In genomic region chr1:186187601-186188000, GRCh38 we compare ENCODE assay signal across 8 cellular contexts.
DNase-seq lines count a peak whose midpoint lies in the region; ATAC-seq and TF ChIP-seq lines count a peak whose summit lies in the region.

No MANE protein-coding gene starts in this region.

- no peak for TF ChIP-seq EP300 in tibial nerve (IDR thresholded peaks at IDR 0.05)

- no peaks in the 10 kb centered on the region for H3K79me2 ChIP-seq in trophoblast cell (ENCODE audit: control insufficient read depth, insufficient read depth, low read length, poor library complexity)

- peak; percentile 52 for ATAC-seq in GM19397 (IDR thresholded peaks at IDR 0.05; ENCODE audit: unreplicated experiment)
- peak; percentile 48 for ATAC-seq in HG02870 (IDR thresholded peaks at IDR 0.05; ENCODE audit: unreplicated experiment)

- H2AFZ ChIP-seq in trophoblast cell (ENCODE audit: insufficient read depth, low read length, poor library complexity), result no peak overlapping the region

- no peak overlapping the region for H3K18ac ChIP-seq in trophoblast cell (ENCODE audit: low read length)

- no peak overlapping the region for H2BK120ac ChIP-seq in trophoblast cell (ENCODE audit: insufficient read depth, low read length, poor library complexity)

- no peaks in the 10 kb centered on the region for H3K27me3 ChIP-seq in trophoblast cell (ENCODE audit: insufficient read depth, low read length)
- no peaks in the 10 kb centered on the region for H3K27me3 ChIP-seq in right atrium auricular region
- no peaks in the 10 kb centered on the region for H3K27me3 ChIP-seq in tibial nerve

- TF ChIP-seq POLR2A in tibial nerve (IDR thresholded peaks at IDR 0.05), result no peak

- peak overlapping the region; percentile 58 for H4K91ac ChIP-seq in trophoblast cell (ENCODE audit: low read depth, low read length)

- no peak overlapping the region for H3K4me2 ChIP-seq in trophoblast cell (ENCODE audit: low read length)

- no peaks in the 10 kb centered on the region for H3K36me3 ChIP-seq in trophoblast cell (ENCODE audit: control insufficient read depth in 1 of 2, insufficient read depth in 2 of 2, low read length in 2 of 2)
- H3K36me3 ChIP-seq in right atrium auricular region, result peaks cover 10% of the 10 kb centered on the region
- H3K36me3 ChIP-seq in tibial nerve, result no peaks in the 10 kb centered on the region

- H3K9ac ChIP-seq in trophoblast cell (ENCODE audit: low read length), result no peak overlapping the region

- H4K12ac ChIP-seq in trophoblast cell (ENCODE audit: low read depth, low read length), result no peak overlapping the region

- no peak for TF ChIP-seq CTCF in right atrium auricular region (IDR thresholded peaks at IDR 0.05)
- TF ChIP-seq CTCF in tibial nerve (IDR thresholded peaks at IDR 0.05), result no peak

- peak overlapping the region; percentile 80 for H3K27ac ChIP-seq in trophoblast cell (ENCODE audit: low read depth, low read length)
- H3K27ac ChIP-seq in right atrium auricular region, result no peak overlapping the region
- no peak overlapping the region for H3K27ac ChIP-seq in tibial nerve

- H3K23ac ChIP-seq in trophoblast cell (ENCODE audit: low read length), result no peak overlapping the region

- no CpG with 5 or more reads among the region's 5 CpGs for WGBS in trophoblast cell (ENCODE audit: extremely low coverage, insufficient coverage, insufficient read length)
- 90 to 95% methylated on average over 5 of the region's 5 CpGs for WGBS in tibial nerve, 2 donors

- no peaks in the 10 kb centered on the region for H3K79me1 ChIP-seq in trophoblast cell (ENCODE audit: low read length)

- H3K4me1 ChIP-seq in trophoblast cell (ENCODE audit: control insufficient read depth in 1 of 2, insufficient read depth in 2 of 2, low read length in 2 of 2), result peaks cover 5 to 11% of the 10 kb centered on the region in 2 experiments
- H3K4me1 ChIP-seq in right atrium auricular region, result no peaks in the 10 kb centered on the region
- H3K4me1 ChIP-seq in tibial nerve, result peaks cover 0 to 14% (median 2%) of the 10 kb centered on the region in 4 donors

- no peak overlapping the region for H4K8ac ChIP-seq in trophoblast cell (ENCODE audit: low read depth, low read length)

- no peak overlapping the region for H3K4ac ChIP-seq in trophoblast cell (ENCODE audit: low read depth, low read length)

- H2BK12ac ChIP-seq in trophoblast cell (ENCODE audit: low read length), result no peak overlapping the region

- H3K9me3 ChIP-seq in trophoblast cell (ENCODE audit: insufficient read depth, low read depth, low read length), result no peaks in the 10 kb centered on the region
- H3K9me3 ChIP-seq in right atrium auricular region, result no peaks in the 10 kb centered on the region
- no peaks in the 10 kb centered on the region for H3K9me3 ChIP-seq in tibial nerve

- H3K14ac ChIP-seq in trophoblast cell (ENCODE audit: low read length), result peak overlapping the region; percentile 4

- no peak overlapping the region for H2AK5ac ChIP-seq in trophoblast cell (ENCODE audit: low read length)

- no peak overlapping the region for H2BK5ac ChIP-seq in trophoblast cell (ENCODE audit: low read depth, low read length, poor library complexity)

- no peak for DNase-seq in trophoblast cell
- DNase-seq in anterior cingulate cortex (lab: John Stamatoyannopoulos, UW), result no peak
- DNase-seq in NCI-H748 treated with DMSO at 0.1 percent for 48 hours (lab: John Stamatoyannopoulos, UW), result no peak
- DNase-seq in right atrium auricular region (ENCODE audit: low spot score), result no peak
- no peak for DNase-seq in tibial nerve (ENCODE audit: low spot score in 2 of 2)

- H3K4me3 ChIP-seq in trophoblast cell (ENCODE audit: low read depth, low read length) (no peak overlapping the region), right atrium auricular region (no peak overlapping the region), tibial nerve (no peak overlapping the region)

TF ChIP-seq in PFSK-1, 5 proteins besides CTCF, POLR2A, EP300 and RAD21:
- TF ChIP-seq REST (IDR thresholded peaks at IDR 0.05; ENCODE audit: insufficient read depth in 1 of 2, low read depth in 2 of 2, low read length in 2 of 2) (no peak), POLR2AphosphoS5 (IDR thresholded peaks at IDR 0.05; ENCODE audit: low read depth, low read length) (no peak), FOXP2 (optimal IDR thresholded peaks at IDR 0.05; ENCODE audit: borderline replicate concordance, extremely low read depth, extremely low read length, insufficient read depth) (no peak), TAF1 (IDR thresholded peaks at IDR 0.05; ENCODE audit: borderline replicate concordance, insufficient read depth, low read length) (peak; percentile 27; the same call in 1 of the 2 replicates), SIN3A (IDR thresholded peaks at IDR 0.05; ENCODE audit: borderline replicate concordance, insufficient read depth, low read length) (no peak)
